Comparison of ENCODE assay signal across 1 cellular context in the genomic region with DNA sequence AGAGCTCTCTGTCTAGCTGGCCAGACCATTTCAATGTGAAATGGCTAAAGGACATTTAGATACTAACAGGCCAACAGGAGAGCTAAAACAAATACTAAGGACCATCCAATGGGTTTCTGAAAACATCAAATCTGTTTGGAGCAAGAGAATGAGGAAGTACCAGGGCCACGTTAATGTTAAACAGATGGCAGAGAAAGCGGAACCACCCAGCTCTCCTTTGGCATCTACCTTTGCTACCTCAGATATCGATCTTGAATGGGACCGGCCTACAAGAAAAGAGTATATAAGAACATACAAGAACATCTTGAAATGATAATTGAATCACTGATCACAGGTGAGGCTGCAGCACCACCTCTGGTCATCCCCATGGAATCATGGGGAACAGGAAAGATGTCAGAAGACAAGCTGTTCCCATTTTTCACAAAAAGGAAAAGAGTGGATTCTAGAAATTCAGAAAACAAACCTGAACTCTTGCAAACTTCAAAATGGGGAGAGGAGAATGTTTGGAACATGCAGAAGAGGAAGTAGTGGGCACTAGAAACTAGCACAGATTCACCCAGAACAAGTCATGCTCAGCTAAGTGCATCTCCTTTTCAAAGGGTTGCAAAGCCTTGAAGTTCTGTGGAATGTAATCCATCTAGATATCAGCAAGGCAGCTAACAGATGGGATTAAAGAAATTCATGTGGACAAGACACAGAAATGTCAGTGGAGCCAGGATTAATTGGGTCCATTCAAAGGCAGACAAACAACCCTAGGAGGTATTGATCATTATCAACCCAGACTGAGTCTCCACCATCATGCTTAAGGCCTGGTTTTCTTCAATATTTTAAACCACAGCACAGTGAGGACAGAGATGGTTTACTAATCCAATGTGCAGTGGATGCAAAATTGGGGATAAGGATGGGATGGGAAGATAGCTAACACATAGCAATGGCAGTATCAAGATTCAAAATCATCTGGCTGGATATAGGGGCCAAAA.
TF ChIP-seq lines count a peak whose summit lies in the region.

No MANE protein-coding gene starts in this region.

TF ChIP-seq in K562, 482 proteins besides CTCF, POLR2A, EP300 and RAD21 (continued from another document):
- TF ChIP-seq, protein P1, sequence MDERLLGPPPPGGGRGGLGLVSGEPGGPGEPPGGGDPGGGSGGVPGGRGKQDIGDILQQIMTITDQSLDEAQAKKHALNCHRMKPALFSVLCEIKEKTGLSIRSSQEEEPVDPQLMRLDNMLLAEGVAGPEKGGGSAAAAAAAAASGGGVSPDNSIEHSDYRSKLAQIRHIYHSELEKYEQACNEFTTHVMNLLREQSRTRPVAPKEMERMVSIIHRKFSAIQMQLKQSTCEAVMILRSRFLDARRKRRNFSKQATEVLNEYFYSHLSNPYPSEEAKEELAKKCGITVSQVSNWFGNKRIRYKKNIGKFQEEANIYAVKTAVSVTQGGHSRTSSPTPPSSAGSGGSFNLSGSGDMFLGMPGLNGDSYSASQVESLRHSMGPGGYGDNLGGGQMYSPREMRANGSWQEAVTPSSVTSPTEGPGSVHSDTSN (CRISPR knock-in tag; IDR thresholded peaks at IDR 0.05; ENCODE audit: low read depth), result no peak
- TF ChIP-seq, protein P1 (tag; conservative IDR thresholded peaks at IDR 0.05; ENCODE audit: low read depth), result no peak
- TF ChIP-seq ZNF75A (CRISPR knock-in tag; IDR thresholded peaks at IDR 0.05), result no peak
- no peak for TF ChIP-seq SOX6 (IDR thresholded peaks at IDR 0.05)
- TF ChIP-seq, protein P2, sequence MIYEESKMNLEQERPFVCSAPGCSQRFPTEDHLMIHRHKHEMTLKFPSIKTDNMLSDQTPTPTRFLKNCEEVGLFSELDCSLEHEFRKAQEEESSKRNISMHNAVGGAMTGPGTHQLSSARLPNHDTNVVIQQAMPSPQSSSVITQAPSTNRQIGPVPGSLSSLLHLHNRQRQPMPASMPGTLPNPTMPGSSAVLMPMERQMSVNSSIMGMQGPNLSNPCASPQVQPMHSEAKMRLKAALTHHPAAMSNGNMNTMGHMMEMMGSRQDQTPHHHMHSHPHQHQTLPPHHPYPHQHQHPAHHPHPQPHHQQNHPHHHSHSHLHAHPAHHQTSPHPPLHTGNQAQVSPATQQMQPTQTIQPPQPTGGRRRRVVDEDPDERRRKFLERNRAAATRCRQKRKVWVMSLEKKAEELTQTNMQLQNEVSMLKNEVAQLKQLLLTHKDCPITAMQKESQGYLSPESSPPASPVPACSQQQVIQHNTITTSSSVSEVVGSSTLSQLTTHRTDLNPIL (CRISPR knock-in tag; IDR thresholded peaks at IDR 0.05), result no peak
- no peak for TF ChIP-seq SNIP1 (IDR thresholded peaks at IDR 0.05; ENCODE audit: low read depth)
- TF ChIP-seq, protein P3, sequence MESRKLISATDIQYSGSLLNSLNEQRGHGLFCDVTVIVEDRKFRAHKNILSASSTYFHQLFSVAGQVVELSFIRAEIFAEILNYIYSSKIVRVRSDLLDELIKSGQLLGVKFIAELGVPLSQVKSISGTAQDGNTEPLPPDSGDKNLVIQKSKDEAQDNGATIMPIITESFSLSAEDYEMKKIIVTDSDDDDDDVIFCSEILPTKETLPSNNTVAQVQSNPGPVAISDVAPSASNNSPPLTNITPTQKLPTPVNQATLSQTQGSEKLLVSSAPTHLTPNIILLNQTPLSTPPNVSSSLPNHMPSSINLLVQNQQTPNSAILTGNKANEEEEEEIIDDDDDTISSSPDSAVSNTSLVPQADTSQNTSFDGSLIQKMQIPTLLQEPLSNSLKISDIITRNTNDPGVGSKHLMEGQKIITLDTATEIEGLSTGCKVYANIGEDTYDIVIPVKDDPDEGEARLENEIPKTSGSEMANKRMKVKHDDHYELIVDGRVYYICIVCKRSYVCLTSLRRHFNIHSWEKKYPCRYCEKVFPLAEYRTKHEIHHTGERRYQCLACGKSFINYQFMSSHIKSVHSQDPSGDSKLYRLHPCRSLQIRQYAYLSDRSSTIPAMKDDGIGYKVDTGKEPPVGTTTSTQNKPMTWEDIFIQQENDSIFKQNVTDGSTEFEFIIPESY (CRISPR knock-in tag; IDR thresholded peaks at IDR 0.05), result no peak
